In genomic region chr5:23507278-23507685, GRCh38 we compare ENCODE assay signal across 8 cellular contexts.
DNase-seq lines count a peak whose midpoint lies in the region; ATAC-seq and TF ChIP-seq lines count a peak whose summit lies in the region.

Gene PRDM9 (plus strand): TSS chr5:23507609. CDS start chr5:23509034, 1,425 bp downstream.

- H3K27ac Mint-ChIP-seq in nephron progenitor cell: no peak within 1 kb of the TSS

- peaks cover 7% of the 10 kb centered on the region for H3K27me3 Mint-ChIP-seq in nephron progenitor cell (ENCODE audit: low read depth, poor library complexity)

- H3K36me3 Mint-ChIP-seq in nephron progenitor cell (ENCODE audit: low read depth): no peaks in the 10 kb centered on the region

- peak; percentile 11 for DNase-seq in GM03348 (ENCODE audit: low spot score)
- DNase-seq in NCI-H2227 (lab: John Stamatoyannopoulos, UW; ENCODE audit: unreplicated experiment): peak; percentile 89
- DNase-seq in ecto neural progenitor cell (ENCODE audit: low spot score): peak; percentile 56
- DNase-seq in nephron progenitor cell: no peak
- DNase-seq in NCI-H1048 (lab: John Stamatoyannopoulos, UW): no peak
- DNase-seq in GM13977 (ENCODE audit: low spot score): no peak

- TF ChIP-seq CTCF in nephron progenitor cell (IDR thresholded peaks at IDR 0.05): no peak
- no peak for TF ChIP-seq CTCF in GM13977 (IDR thresholded peaks at IDR 0.05; ENCODE audit: extremely low read depth, insufficient read depth, missing control alignments)

- H3K4me1 Mint-ChIP-seq in nephron progenitor cell: no peaks in the 10 kb centered on the region

- H3K9me3 Mint-ChIP-seq in nephron progenitor cell: peaks cover 15% of the 10 kb centered on the region

- in situ Hi-C loops in GM13977 (cut with MboI; ENCODE audit: low pct_unique_long_range_greater_than_20kb, low sequenced_read_pairs, unreplicated experiment): no loop called here

- ATAC-seq in HG03442 (IDR thresholded peaks at IDR 0.05; ENCODE audit: unreplicated experiment) (no peak), GM21528 (IDR thresholded peaks at IDR 0.05; ENCODE audit: low FRiP score, unreplicated experiment) (no peak)

- H3K4me3 Mint-ChIP-seq in nephron progenitor cell: peak within 1 kb of the TSS; percentile 23

Comparison
In these comparisons a context has a peak if more than half of its experiments do, and no peak if none do; other contexts are left out.
1. DNase-seq: peak in GM03348 (single experiment), NCI-H2227 (single experiment) and ecto neural progenitor cell (single experiment); none in nephron progenitor cell (single experiment), NCI-H1048 (single experiment) and GM13977 (single experiment).